In the genomic region with DNA sequence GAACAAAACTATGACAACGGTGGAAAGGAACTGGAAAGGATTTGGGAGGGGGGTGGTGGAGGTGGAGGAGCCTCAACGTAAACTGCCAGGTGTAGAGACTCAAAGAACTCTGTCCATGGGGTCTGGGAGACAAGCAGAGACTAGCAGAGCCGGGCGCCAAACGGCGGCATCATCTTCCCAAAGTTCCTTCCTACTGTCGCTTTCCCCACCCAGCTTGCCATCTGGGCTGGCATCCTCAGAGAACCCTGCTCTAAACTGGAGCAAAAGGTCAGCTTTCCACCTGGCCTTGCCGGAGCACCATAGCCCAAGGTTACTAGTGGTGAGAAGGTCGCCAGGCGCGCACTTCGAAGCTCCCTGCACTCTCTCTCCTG, we compare ENCODE assay signal across 1 cellular context.
A peak's percentile ranks its signal among the peaks of the same experiment; 100 is the strongest.
TF ChIP-seq lines count a peak whose summit lies in the region.

No MANE protein-coding gene starts in this region.

TF ChIP-seq in HepG2, 621 proteins besides CTCF, POLR2A, EP300 and RAD21 (continued from another document and continues in another):
- TF ChIP-seq NR2F6 (IDR thresholded peaks at IDR 0.05) (no peak), NR2F6 (CRISPR knock-in tag; IDR thresholded peaks at IDR 0.05) (peak; percentile 22; the same call in 1 of the 2 replicates), KDM6A (CRISPR knock-in tag; IDR thresholded peaks at IDR 0.05; ENCODE audit: low read depth) (0 out of 2 replicates have a peak, but pooled peaks have one; percentile 9), ETV5 (CRISPR knock-in tag; IDR thresholded peaks at IDR 0.05; ENCODE audit: borderline replicate concordance) (no peak), ZNF777 (CRISPR knock-in tag; IDR thresholded peaks at IDR 0.05) (no peak), PTBP1 (IDR thresholded peaks at IDR 0.05; ENCODE audit: low read depth, low read length, poor library complexity, severe bottlenecking) (no peak), ZC3H13 (CRISPR knock-in tag; IDR thresholded peaks at IDR 0.05) (no peak), MAZ (IDR thresholded peaks at IDR 0.05; ENCODE audit: borderline replicate concordance, low read depth, low read length) (no peak), MAZ (CRISPR knock-in tag; IDR thresholded peaks at IDR 0.05; ENCODE audit: low read depth) (no peak), GLI4 (CRISPR knock-in tag; IDR thresholded peaks at IDR 0.05; ENCODE audit: borderline replicate concordance) (no peak), EEA1 (CRISPR knock-in tag; IDR thresholded peaks at IDR 0.05; ENCODE audit: borderline replicate concordance) (no peak), CHD2 (IDR thresholded peaks at IDR 0.05; ENCODE audit: low read depth, low read length) (no peak), PCBP2 (optimal IDR thresholded peaks at IDR 0.05; ENCODE audit: low read depth, low read length, poor library complexity, severe bottlenecking) (no peak), SMAD9 (CRISPR knock-in tag; IDR thresholded peaks at IDR 0.05) (no peak), NR2F1 (CRISPR knock-in tag; IDR thresholded peaks at IDR 0.05) (0 out of 4 replicates have a peak, but pooled peaks of 1 of the 2 experiments have one; percentile 19), IRF2 (CRISPR knock-in tag; IDR thresholded peaks at IDR 0.05) (0 out of 2 replicates have a peak, but pooled peaks have one; percentile 2), ZSCAN9 (CRISPR knock-in tag; IDR thresholded peaks at IDR 0.05; ENCODE audit: borderline replicate concordance) (no peak), ZNF75D (CRISPR knock-in tag; IDR thresholded peaks at IDR 0.05; ENCODE audit: borderline replicate concordance) (no peak), NFYC (CRISPR knock-in tag; IDR thresholded peaks at IDR 0.05) (no peak), SRF (IDR thresholded peaks at IDR 0.05; ENCODE audit: low read depth, low read length) (no peak), RNF2 (conservative IDR thresholded peaks at IDR 0.05; ENCODE audit: low read depth) (0 out of 2 replicates have a peak, but pooled peaks have one; percentile 31)
- TF ChIP-seq, protein P1, sequence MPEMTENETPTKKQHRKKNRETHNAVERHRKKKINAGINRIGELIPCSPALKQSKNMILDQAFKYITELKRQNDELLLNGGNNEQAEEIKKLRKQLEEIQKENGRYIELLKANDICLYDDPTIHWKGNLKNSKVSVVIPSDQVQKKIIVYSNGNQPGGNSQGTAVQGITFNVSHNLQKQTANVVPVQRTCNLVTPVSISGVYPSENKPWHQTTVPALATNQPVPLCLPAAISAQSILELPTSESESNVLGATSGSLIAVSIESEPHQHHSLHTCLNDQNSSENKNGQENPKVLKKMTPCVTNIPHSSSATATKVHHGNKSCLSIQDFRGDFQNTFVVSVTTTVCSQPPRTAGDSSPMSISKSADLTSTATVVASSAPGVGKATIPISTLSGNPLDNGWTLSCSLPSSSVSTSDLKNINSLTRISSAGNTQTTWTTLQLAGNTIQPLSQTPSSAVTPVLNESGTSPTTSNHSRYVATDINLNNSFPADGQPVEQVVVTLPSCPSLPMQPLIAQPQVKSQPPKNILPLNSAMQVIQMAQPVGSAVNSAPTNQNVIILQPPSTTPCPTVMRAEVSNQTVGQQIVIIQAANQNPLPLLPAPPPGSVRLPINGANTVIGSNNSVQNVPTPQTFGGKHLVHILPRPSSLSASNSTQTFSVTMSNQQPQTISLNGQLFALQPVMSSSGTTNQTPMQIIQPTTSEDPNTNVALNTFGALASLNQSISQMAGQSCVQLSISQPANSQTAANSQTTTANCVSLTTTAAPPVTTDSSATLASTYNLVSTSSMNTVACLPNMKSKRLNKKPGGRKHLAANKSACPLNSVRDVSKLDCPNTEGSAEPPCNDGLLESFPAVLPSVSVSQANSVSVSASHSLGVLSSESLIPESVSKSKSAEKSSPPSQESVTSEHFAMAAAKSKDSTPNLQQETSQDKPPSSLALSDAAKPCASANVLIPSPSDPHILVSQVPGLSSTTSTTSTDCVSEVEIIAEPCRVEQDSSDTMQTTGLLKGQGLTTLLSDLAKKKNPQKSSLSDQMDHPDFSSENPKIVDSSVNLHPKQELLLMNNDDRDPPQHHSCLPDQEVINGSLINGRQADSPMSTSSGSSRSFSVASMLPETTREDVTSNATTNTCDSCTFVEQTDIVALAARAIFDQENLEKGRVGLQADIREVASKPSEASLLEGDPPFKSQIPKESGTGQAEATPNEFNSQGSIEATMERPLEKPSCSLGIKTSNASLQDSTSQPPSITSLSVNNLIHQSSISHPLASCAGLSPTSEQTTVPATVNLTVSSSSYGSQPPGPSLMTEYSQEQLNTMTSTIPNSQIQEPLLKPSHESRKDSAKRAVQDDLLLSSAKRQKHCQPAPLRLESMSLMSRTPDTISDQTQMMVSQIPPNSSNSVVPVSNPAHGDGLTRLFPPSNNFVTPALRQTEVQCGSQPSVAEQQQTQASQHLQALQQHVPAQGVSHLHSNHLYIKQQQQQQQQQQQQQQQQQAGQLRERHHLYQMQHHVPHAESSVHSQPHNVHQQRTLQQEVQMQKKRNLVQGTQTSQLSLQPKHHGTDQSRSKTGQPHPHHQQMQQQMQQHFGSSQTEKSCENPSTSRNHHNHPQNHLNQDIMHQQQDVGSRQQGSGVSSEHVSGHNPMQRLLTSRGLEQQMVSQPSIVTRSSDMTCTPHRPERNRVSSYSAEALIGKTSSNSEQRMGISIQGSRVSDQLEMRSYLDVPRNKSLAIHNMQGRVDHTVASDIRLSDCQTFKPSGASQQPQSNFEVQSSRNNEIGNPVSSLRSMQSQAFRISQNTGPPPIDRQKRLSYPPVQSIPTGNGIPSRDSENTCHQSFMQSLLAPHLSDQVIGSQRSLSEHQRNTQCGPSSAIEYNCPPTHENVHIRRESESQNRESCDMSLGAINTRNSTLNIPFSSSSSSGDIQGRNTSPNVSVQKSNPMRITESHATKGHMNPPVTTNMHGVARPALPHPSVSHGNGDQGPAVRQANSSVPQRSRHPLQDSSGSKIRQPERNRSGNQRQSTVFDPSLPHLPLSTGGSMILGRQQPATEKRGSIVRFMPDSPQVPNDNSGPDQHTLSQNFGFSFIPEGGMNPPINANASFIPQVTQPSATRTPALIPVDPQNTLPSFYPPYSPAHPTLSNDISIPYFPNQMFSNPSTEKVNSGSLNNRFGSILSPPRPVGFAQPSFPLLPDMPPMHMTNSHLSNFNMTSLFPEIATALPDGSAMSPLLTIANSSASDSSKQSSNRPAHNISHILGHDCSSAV (CRISPR knock-in tag; IDR thresholded peaks at IDR 0.05; ENCODE audit: borderline replicate concordance): no peak
- TF ChIP-seq, protein P2, sequence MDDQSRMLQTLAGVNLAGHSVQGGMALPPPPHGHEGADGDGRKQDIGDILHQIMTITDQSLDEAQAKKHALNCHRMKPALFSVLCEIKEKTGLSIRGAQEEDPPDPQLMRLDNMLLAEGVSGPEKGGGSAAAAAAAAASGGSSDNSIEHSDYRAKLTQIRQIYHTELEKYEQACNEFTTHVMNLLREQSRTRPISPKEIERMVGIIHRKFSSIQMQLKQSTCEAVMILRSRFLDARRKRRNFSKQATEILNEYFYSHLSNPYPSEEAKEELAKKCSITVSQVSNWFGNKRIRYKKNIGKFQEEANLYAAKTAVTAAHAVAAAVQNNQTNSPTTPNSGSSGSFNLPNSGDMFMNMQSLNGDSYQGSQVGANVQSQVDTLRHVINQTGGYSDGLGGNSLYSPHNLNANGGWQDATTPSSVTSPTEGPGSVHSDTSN (CRISPR knock-in tag; IDR thresholded peaks at IDR 0.05; ENCODE audit: borderline replicate concordance): no peak
- TF ChIP-seq, protein P3, sequence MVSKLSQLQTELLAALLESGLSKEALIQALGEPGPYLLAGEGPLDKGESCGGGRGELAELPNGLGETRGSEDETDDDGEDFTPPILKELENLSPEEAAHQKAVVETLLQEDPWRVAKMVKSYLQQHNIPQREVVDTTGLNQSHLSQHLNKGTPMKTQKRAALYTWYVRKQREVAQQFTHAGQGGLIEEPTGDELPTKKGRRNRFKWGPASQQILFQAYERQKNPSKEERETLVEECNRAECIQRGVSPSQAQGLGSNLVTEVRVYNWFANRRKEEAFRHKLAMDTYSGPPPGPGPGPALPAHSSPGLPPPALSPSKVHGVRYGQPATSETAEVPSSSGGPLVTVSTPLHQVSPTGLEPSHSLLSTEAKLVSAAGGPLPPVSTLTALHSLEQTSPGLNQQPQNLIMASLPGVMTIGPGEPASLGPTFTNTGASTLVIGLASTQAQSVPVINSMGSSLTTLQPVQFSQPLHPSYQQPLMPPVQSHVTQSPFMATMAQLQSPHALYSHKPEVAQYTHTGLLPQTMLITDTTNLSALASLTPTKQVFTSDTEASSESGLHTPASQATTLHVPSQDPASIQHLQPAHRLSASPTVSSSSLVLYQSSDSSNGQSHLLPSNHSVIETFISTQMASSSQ (IDR thresholded peaks at IDR 0.05; ENCODE audit: low read depth): no peak
- TF ChIP-seq, protein P3 (CRISPR knock-in tag; IDR thresholded peaks at IDR 0.05; ENCODE audit: borderline replicate concordance): no peak
- TF ChIP-seq, protein P4, sequence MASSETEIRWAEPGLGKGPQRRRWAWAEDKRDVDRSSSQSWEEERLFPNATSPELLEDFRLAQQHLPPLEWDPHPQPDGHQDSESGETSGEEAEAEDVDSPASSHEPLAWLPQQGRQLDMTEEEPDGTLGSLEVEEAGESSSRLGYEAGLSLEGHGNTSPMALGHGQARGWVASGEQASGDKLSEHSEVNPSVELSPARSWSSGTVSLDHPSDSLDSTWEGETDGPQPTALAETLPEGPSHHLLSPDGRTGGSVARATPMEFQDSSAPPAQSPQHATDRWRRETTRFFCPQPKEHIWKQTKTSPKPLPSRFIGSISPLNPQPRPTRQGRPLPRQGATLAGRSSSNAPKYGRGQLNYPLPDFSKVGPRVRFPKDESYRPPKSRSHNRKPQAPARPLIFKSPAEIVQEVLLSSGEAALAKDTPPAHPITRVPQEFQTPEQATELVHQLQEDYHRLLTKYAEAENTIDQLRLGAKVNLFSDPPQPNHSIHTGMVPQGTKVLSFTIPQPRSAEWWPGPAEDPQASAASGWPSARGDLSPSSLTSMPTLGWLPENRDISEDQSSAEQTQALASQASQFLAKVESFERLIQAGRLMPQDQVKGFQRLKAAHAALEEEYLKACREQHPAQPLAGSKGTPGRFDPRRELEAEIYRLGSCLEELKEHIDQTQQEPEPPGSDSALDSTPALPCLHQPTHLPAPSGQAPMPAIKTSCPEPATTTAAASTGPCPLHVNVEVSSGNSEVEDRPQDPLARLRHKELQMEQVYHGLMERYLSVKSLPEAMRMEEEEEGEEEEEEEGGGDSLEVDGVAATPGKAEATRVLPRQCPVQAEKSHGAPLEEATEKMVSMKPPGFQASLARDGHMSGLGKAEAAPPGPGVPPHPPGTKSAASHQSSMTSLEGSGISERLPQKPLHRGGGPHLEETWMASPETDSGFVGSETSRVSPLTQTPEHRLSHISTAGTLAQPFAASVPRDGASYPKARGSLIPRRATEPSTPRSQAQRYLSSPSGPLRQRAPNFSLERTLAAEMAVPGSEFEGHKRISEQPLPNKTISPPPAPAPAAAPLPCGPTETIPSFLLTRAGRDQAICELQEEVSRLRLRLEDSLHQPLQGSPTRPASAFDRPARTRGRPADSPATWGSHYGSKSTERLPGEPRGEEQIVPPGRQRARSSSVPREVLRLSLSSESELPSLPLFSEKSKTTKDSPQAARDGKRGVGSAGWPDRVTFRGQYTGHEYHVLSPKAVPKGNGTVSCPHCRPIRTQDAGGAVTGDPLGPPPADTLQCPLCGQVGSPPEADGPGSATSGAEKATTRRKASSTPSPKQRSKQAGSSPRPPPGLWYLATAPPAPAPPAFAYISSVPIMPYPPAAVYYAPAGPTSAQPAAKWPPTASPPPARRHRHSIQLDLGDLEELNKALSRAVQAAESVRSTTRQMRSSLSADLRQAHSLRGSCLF (CRISPR knock-in tag; IDR thresholded peaks at IDR 0.05; ENCODE audit: borderline replicate concordance): no peak
- TF ChIP-seq, protein P5, sequence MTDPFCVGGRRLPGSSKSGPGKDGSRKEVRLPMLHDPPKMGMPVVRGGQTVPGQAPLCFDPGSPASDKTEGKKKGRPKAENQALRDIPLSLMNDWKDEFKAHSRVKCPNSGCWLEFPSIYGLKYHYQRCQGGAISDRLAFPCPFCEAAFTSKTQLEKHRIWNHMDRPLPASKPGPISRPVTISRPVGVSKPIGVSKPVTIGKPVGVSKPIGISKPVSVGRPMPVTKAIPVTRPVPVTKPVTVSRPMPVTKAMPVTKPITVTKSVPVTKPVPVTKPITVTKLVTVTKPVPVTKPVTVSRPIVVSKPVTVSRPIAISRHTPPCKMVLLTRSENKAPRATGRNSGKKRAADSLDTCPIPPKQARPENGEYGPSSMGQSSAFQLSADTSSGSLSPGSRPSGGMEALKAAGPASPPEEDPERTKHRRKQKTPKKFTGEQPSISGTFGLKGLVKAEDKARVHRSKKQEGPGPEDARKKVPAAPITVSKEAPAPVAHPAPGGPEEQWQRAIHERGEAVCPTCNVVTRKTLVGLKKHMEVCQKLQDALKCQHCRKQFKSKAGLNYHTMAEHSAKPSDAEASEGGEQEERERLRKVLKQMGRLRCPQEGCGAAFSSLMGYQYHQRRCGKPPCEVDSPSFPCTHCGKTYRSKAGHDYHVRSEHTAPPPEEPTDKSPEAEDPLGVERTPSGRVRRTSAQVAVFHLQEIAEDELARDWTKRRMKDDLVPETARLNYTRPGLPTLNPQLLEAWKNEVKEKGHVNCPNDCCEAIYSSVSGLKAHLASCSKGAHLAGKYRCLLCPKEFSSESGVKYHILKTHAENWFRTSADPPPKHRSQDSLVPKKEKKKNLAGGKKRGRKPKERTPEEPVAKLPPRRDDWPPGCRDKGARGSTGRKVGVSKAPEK (CRISPR knock-in tag; IDR thresholded peaks at IDR 0.05; ENCODE audit: borderline replicate concordance): no peak
- TF ChIP-seq, protein P6, sequence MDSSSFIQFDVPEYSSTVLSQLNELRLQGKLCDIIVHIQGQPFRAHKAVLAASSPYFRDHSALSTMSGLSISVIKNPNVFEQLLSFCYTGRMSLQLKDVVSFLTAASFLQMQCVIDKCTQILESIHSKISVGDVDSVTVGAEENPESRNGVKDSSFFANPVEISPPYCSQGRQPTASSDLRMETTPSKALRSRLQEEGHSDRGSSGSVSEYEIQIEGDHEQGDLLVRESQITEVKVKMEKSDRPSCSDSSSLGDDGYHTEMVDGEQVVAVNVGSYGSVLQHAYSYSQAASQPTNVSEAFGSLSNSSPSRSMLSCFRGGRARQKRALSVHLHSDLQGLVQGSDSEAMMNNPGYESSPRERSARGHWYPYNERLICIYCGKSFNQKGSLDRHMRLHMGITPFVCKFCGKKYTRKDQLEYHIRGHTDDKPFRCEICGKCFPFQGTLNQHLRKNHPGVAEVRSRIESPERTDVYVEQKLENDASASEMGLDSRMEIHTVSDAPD (CRISPR knock-in tag; IDR thresholded peaks at IDR 0.05): 0 out of 2 replicates have a peak, but pooled peaks have one; percentile 30
- TF ChIP-seq, protein P7, sequence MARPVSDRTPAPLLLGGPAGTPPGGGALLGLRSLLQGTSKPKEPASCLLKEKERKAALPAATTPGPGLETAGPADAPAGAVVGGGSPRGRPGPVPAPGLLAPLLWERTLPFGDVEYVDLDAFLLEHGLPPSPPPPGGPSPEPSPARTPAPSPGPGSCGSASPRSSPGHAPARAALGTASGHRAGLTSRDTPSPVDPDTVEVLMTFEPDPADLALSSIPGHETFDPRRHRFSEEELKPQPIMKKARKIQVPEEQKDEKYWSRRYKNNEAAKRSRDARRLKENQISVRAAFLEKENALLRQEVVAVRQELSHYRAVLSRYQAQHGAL (CRISPR knock-in tag; IDR thresholded peaks at IDR 0.05; ENCODE audit: not compliant biosample characterization): no peak
